Comparison of ENCODE assay signal across 17 cellular contexts in the genomic region with DNA sequence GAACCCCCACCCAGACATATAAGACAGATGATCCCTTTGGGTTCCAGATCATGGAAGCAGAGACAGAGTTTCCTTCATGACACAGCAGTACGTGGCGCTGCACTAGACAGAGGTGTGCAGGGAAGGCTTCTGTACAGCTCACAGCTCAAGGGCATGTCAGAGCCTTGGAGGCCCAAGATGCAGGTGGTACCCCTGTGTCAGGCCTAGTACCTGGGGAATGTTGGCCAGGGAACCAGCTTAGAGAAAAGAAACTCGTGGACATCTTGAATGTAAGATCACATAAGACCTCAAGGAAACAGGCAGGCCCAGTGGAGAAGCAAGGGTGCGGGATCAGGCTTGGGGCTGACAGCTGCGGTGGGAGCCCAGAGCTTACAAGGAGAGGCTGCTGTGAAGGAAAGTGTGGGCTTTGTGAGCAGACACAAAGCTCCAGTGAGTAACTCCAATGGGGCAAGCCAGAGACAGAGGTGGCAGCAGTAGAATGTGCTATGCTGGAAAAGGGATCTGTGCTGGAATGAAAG.
"Had no signal": no experiment of that assay in that cellular context is flagged by ENCODE, and none has a peak within 500 bp of the region (broad histone marks: within the 10 kb centered on the region; RNA-seq: fewer than 3 reads in every experiment).

No MANE protein-coding gene starts in this region.

- ATAC-seq: foreskin keratinocyte; left ventricle myocardium superior; naive thymus-derived CD4-positive, alpha-beta T cell had no signal

- H3K27ac Mint-ChIP-seq: immature natural killer cell; naive thymus-derived CD4-positive, alpha-beta T cell; nephron progenitor cell had no signal

- H3K36me3 ChIP-seq: sigmoid colon had no signal

- H3K4me3 ChIP-seq: lung, sigmoid colon, skin epidermis had no signal

- H3K4me1 Mint-ChIP-seq: immature natural killer cell, nephron progenitor cell had no signal

- H3K36me3 Mint-ChIP-seq: immature natural killer cell; naive thymus-derived CD4-positive, alpha-beta T cell had no signal

- H3K9me3 Mint-ChIP-seq: immature natural killer cell, nephron progenitor cell had no signal

- H3K4me3 Mint-ChIP-seq: immature natural killer cell; naive thymus-derived CD4-positive, alpha-beta T cell; nephron progenitor cell had no signal

- DNase-seq: effector memory CD4-positive, alpha-beta T cell; foreskin keratinocyte; immature natural killer cell; left ventricle myocardium superior; mesendoderm; naive thymus-derived CD4-positive, alpha-beta T cell; nephron progenitor cell; sigmoid colon; stimulated activated CD4-positive, alpha-beta T cell treated with anti-CD3 and anti-CD28 coated beads, Interleukin-2, amount 100 ng/mL, for 24 hours; stimulated activated CD4-positive, alpha-beta T cell treated with anti-CD3 and anti-CD28 coated beads, Interleukin-4, amount 100 ng/mL, for 4 hours; stimulated activated naive CD4-positive, alpha-beta T cell treated with Interleukin-2 at 50 U/mL for 16 hours; trophoblast cell had no signal

- FAIRE-seq: keratinocyte, urothelium cell line had no signal

- H3K27me3 ChIP-seq: neutrophil, sigmoid colon had no signal
